ENCODE assay signal across 8 cellular contexts in the genomic region with DNA sequence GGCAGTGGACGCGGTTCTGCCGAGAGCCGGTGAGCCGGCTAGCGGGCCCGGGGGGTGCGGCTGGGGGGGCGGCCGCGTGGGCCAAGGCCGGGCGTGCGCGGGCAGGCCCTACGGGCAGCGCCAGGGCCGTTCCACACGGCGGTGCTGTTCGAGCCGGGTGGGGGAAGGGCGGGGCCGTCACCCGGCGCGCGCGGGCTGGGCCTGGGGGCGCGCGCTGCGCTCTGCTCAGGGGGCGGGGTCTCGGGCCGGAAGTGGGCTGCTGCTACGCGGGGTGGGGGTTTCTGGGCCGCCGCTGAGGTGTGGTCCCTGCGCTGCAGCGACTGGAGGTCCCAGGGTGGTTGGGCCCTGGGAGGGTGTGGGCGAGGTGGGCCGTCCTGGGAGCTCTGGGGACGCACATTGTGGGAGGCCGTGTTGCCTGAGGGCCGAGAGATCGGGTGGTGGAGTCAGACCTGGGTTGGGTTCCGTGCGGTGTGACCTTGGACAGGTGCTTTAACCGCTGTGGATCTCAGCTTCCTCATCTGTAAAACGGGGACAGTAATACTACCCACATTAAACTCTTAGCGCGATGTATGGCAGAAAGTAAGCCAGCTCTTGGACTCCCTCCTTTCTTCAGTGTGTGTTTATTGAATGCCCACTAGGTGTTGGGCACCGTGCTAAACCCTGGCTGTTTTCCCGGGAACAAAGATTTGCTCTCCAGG. TPM values are rescaled to one million over a fixed set of nuclear protein-coding genes. Genes with fewer than 3 reads are reported as not detected.
DNase-seq lines count a peak whose midpoint lies in the region; ATAC-seq and TF ChIP-seq lines count a peak whose summit lies in the region.

No MANE protein-coding gene starts in this region.

- H3K36me3 ChIP-seq in cardiac muscle cell (no peaks in the 10 kb centered on the region), prostate gland (no peaks in the 10 kb centered on the region), vagina (no peaks in the 10 kb centered on the region)

- H3K9me3 ChIP-seq in cardiac muscle cell (ENCODE audit: low read depth), result no peaks in the 10 kb centered on the region
- H3K9me3 ChIP-seq in prostate gland, result no peaks in the 10 kb centered on the region
- no peaks in the 10 kb centered on the region for H3K9me3 ChIP-seq in vagina

- H3K27ac ChIP-seq in cardiac muscle cell (peak overlapping the region; percentile 98), prostate gland (peak overlapping the region; percentile 95 to 96), vagina (peak overlapping the region; percentile 92)

- peak; percentile 61 for ATAC-seq in GM19463 (IDR thresholded peaks at IDR 0.05; ENCODE audit: unreplicated experiment)

- intact Hi-C loops in prostate gland (cut with DNase I) (no loop called here), vagina (cut with DNase I) (no loop called here)

- DNase-seq in DMS153 (lab: John Stamatoyannopoulos, UW), result peak; percentile 67
- DNase-seq in HK-2 (ENCODE audit: unreplicated experiment), result peak; percentile 88
- DNase-seq in activated naive CD4-positive, alpha-beta T cell (lab: John Stamatoyannopoulos, UW), result peak; percentile 63 to 81 (median 78)
- peak; percentile 70 to 83 for DNase-seq in cardiac muscle cell (ENCODE audit: low read depth in 1 of 2, low spot score in 1 of 2)
- peak; percentile 61 for DNase-seq in prostate gland (ENCODE audit: low spot score)
- no peak for DNase-seq in vagina (ENCODE audit: extremely low spot score in 2 of 2)

- no peak for TF ChIP-seq CTCF in cardiac muscle cell (IDR thresholded peaks at IDR 0.05; ENCODE audit: low read depth, low read length)
- peak in 1 of 4 experiments; percentile 10 for TF ChIP-seq CTCF in prostate gland (IDR thresholded peaks at IDR 0.05)
- no peak for TF ChIP-seq CTCF in vagina (IDR thresholded peaks at IDR 0.05)

- H3K27me3 ChIP-seq in cardiac muscle cell (no peaks in the 10 kb centered on the region), prostate gland (replicated peaks; ENCODE audit: insufficient read depth) (no peaks in the 10 kb centered on the region), vagina (no peaks in the 10 kb centered on the region)

- TF ChIP-seq POLR2A in prostate gland (IDR thresholded peaks at IDR 0.05) (peak; percentile 32), vagina (IDR thresholded peaks at IDR 0.05) (peak in 1 of 2 donors; percentile 28)

- H3K4me1 ChIP-seq in cardiac muscle cell (ENCODE audit: low read depth) (peaks cover 9% of the 10 kb centered on the region), prostate gland (replicated peaks) (peaks cover 10% of the 10 kb centered on the region), vagina (peaks cover 45% of the 10 kb centered on the region)

- peak overlapping the region; percentile 63 for H3K4me3 ChIP-seq in cardiac muscle cell
- H3K4me3 ChIP-seq in prostate gland, result peak overlapping the region; percentile 79 to 86
- H3K4me3 ChIP-seq in vagina, result peak overlapping the region; percentile 83 to 97

- WGBS in prostate gland, result 0% methylated on average over 17 of the region's 56 CpGs

TF ChIP-seq in PFSK-1, 5 proteins besides CTCF, POLR2A, EP300 and RAD21:
- TF ChIP-seq, protein P1, sequence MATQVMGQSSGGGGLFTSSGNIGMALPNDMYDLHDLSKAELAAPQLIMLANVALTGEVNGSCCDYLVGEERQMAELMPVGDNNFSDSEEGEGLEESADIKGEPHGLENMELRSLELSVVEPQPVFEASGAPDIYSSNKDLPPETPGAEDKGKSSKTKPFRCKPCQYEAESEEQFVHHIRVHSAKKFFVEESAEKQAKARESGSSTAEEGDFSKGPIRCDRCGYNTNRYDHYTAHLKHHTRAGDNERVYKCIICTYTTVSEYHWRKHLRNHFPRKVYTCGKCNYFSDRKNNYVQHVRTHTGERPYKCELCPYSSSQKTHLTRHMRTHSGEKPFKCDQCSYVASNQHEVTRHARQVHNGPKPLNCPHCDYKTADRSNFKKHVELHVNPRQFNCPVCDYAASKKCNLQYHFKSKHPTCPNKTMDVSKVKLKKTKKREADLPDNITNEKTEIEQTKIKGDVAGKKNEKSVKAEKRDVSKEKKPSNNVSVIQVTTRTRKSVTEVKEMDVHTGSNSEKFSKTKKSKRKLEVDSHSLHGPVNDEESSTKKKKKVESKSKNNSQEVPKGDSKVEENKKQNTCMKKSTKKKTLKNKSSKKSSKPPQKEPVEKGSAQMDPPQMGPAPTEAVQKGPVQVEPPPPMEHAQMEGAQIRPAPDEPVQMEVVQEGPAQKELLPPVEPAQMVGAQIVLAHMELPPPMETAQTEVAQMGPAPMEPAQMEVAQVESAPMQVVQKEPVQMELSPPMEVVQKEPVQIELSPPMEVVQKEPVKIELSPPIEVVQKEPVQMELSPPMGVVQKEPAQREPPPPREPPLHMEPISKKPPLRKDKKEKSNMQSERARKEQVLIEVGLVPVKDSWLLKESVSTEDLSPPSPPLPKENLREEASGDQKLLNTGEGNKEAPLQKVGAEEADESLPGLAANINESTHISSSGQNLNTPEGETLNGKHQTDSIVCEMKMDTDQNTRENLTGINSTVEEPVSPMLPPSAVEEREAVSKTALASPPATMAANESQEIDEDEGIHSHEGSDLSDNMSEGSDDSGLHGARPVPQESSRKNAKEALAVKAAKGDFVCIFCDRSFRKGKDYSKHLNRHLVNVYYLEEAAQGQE (IDR thresholded peaks at IDR 0.05; ENCODE audit: insufficient read depth in 1 of 2, low read depth in 2 of 2, low read length in 2 of 2), result no peak
- peak; percentile 19 for TF ChIP-seq FOXP2 (optimal IDR thresholded peaks at IDR 0.05; ENCODE audit: borderline replicate concordance, extremely low read depth, extremely low read length, insufficient read depth)
- TF ChIP-seq POLR2AphosphoS5 (IDR thresholded peaks at IDR 0.05; ENCODE audit: low read depth, low read length), result 0 out of 2 replicates have a peak, but pooled peaks have one; percentile 28
- TF ChIP-seq SIN3A (IDR thresholded peaks at IDR 0.05; ENCODE audit: borderline replicate concordance, insufficient read depth, low read length), result no peak
- TF ChIP-seq TAF1 (IDR thresholded peaks at IDR 0.05; ENCODE audit: borderline replicate concordance, insufficient read depth, low read length), result no peak

RNA-seq across cellular contexts. Expression of a gene that starts 0.4 kb away (rescaled TPM):
- polyA plus RNA-seq in PFSK-1 (2012; ENCODE audit: insufficient read length, low read depth), result 62.3 TPM
- 106 and 117 TPM in 2 replicates for total RNA-seq in cardiac muscle cell
- 103 and 127 TPM in 2 replicates for polyA plus RNA-seq in cardiac muscle cell
- total RNA-seq in prostate gland, result 100 to 1,000 TPM in 1 of 2 donors, 10 to 100 TPM in 1; 65.4 to 136 TPM
- total RNA-seq in vagina, result 57.9 TPM

RNA-seq across cellular contexts. Expression of a gene that starts 38.6 kb away (rescaled TPM):
- not detected for polyA plus RNA-seq in PFSK-1 (2012; ENCODE audit: insufficient read length, low read depth)
- total RNA-seq in cardiac muscle cell, result not detected in 2 replicates
- polyA plus RNA-seq in cardiac muscle cell, result 0.54 TPM in 1 of 2 replicates, not detected in the other
- 1 to 10 TPM in 1 of 2 donors, under 1 TPM in 1; 0.87 to 1.8 TPM for total RNA-seq in prostate gland
- not detected for total RNA-seq in vagina

RNA-seq across cellular contexts. Expression of a gene that starts 58.0 kb away (rescaled TPM):
- 4.2 TPM for polyA plus RNA-seq in PFSK-1 (2012; ENCODE audit: insufficient read length, low read depth)
- 11.9 and 24.3 TPM in 2 replicates for total RNA-seq in cardiac muscle cell
- 10.2 and 14.8 TPM in 2 replicates for polyA plus RNA-seq in cardiac muscle cell
- 10 to 100 TPM in 1 of 2 donors, under 1 TPM in 1; 0.41 to 11.5 TPM for total RNA-seq in prostate gland
- total RNA-seq in vagina, result 1.2 TPM

Comparison
In these comparisons a context has a peak if more than half of its experiments do, and no peak if none do; other contexts are left out.
1. DNase-seq: peak in DMS153 (single experiment), HK-2 (single experiment), activated naive CD4-positive, alpha-beta T cell (4 of 4), cardiac muscle cell (2 of 2) and prostate gland (single experiment); none in vagina (0 of 2).
2. Peak in every context shown above with its lines, with median percentiles within 50 percentile points of each other: H3K27ac ChIP-seq and H3K4me3 ChIP-seq.